ENCODE assay signal across 1 cellular context in genomic region chr18:76457475-76457874, GRCh38.
TF ChIP-seq lines count a peak whose summit lies in the region.

No MANE protein-coding gene starts in this region.

TF ChIP-seq in GM12878, 131 proteins besides CTCF, POLR2A, EP300 and RAD21:
- TF ChIP-seq HDAC6 (IDR thresholded peaks at IDR 0.05; ENCODE audit: unreplicated experiment) (no peak), PAX8 (IDR thresholded peaks at IDR 0.05) (no peak), SP1 (IDR thresholded peaks at IDR 0.05; ENCODE audit: low read depth, low read length) (no peak), ZSCAN29 (IDR thresholded peaks at IDR 0.05) (no peak), CBX3 (IDR thresholded peaks at IDR 0.05; ENCODE audit: borderline replicate concordance, low read depth) (no peak), SMAD5 (IDR thresholded peaks at IDR 0.05; ENCODE audit: low read depth) (no peak), ZNF687 (IDR thresholded peaks at IDR 0.05) (no peak), ZBED1 (IDR thresholded peaks at IDR 0.05; ENCODE audit: borderline replicate concordance) (no peak), ZBTB11 (CRISPR knock-in tag; IDR thresholded peaks at IDR 0.05) (no peak), ATF2 (IDR thresholded peaks at IDR 0.05; ENCODE audit: low read length) (no peak)
TF ChIP-seq in GM12878: peak in this region for 0.
